In genomic region chr14:57753821-57754220, GRCh38 we compare ENCODE assay signal across 29 cellular contexts.
"Had no signal": no experiment of that assay in that cellular context is flagged by ENCODE, and none has a peak within 500 bp of the region (broad histone marks: within the 10 kb centered on the region; RNA-seq: fewer than 3 reads in every experiment).

No MANE protein-coding gene starts in this region.

- H3K4me3 ChIP-seq: body of pancreas, esophagus squamous epithelium, gastroesophageal sphincter had no signal

- H3K36me3 ChIP-seq: esophagus squamous epithelium, gastroesophageal sphincter, WERI-Rb-1 had no signal

- H3K27ac ChIP-seq: epithelial cell of prostate, esophagus squamous epithelium, gastroesophageal sphincter, WERI-Rb-1 had no signal

- H3K27me3 ChIP-seq: body of pancreas, esophagus squamous epithelium, gastroesophageal sphincter had no signal

- FAIRE-seq: colon, endometrium, endothelial cell of umbilical vein had no signal

- DNase-seq: activated B cell treated with CpG ODN at 0.5 μM for 24 hours; activated CD4-positive, alpha-beta T cell treated with anti-CD3 and anti-CD28 coated beads for 48 hours; activated CD4-positive, alpha-beta T cell treated with anti-CD3 and anti-CD28 coated beads, Interleukin-2, amount 50 U/mL, for 1 hour; activated CD4-positive, alpha-beta T cell treated with anti-CD3 and anti-CD28 coated beads, Interleukin-2, amount 50 U/mL, for 48 hours; activated CD8-positive, alpha-beta memory T cell treated with anti-CD3 and anti-CD28 coated beads for 24 hours; activated CD8-positive, alpha-beta T cell treated with anti-CD3 and anti-CD28 coated beads for 36 hours; activated effector memory CD4-positive, alpha-beta T cell treated with Interleukin-2 at 50 U/mL for 16 hours; activated gamma-delta T cell treated with Interleukin-2 at 50 U/mL for 16 hours; activated naive CD4-positive, alpha-beta T cell treated with anti-CD3 and anti-CD28 coated beads, Interleukin-2, amount 50 U/mL, for 16 hours; activated naive CD4-positive, alpha-beta T cell treated with Interleukin-2 at 50 U/mL for 16 hours; activated T-cell treated with anti-CD3 and anti-CD28 coated beads, Interleukin-2, amount 50 U/mL, for 4 hours; amniotic stem cell; anterior cingulate cortex; body of pancreas; caudate nucleus; cortex of kidney; dermis blood vessel endothelial cell; effector CD4-positive, alpha-beta T cell; effector memory CD8-positive, alpha-beta T cell; esophagus squamous epithelium; foreskin melanocyte; head of caudate nucleus; T-helper 2 cell; WERI-Rb-1 had no signal

- H3K4me1 ChIP-seq: esophagus squamous epithelium, gastroesophageal sphincter had no signal
